14 cellular contexts compared by ENCODE assay signal in genomic region chr5:169602535-169602934, GRCh38. TPM values are rescaled to one million over a fixed set of nuclear protein-coding genes. Genes with fewer than 3 reads are reported as not detected.
DNase-seq lines count a peak whose midpoint lies in the region; ATAC-seq and TF ChIP-seq lines count a peak whose summit lies in the region.
"Had no signal": no experiment of that assay in that cellular context is flagged by ENCODE, and none has a peak within 500 bp of the region (broad histone marks: within the 10 kb centered on the region; RNA-seq: fewer than 3 reads in every experiment).

No MANE protein-coding gene starts in this region.

- DNase-seq in AG10803 (ENCODE audit: low read depth) (peak; percentile 34), IMR-90 (peak; percentile 81), adipocyte (ENCODE audit: low read depth) (peak; percentile 18), foreskin fibroblast (peak; percentile 44 to 64), Right ventricle myocardium superior (no peak)
- no peak for DNase-seq in activated CD4-positive, alpha-beta T cell treated with anti-CD3 and anti-CD28 coated beads for 4 hours
- DNase-seq: ACHN, DMS 273 treated with DMSO at 0.1 percent for 48 hours, NCI-H1417 treated with DMSO at 0.1 percent for 48 hours, NCI-H2081, NCI-H524 had no signal

- BruUV-seq in IMR-90 (replicated peaks; lab: Mats Ljungman, UMichigan): no TSS peak

- H4K8ac ChIP-seq in IMR-90 (ENCODE audit: low read depth in 2 of 2, low read length in 2 of 2): no peak overlapping the region; a peak in 1 of 4 replicates

- dilution Hi-C loops in IMR-90 (cut with HindIII; ENCODE audit: low sequenced_read_pairs, unreplicated experiment): no loop called here

- no peak overlapping the region for H3K27ac ChIP-seq in IMR-90 (ENCODE audit: insufficient read depth, low read length)
- H3K27ac ChIP-seq: BLaER1 had no signal

- H4K91ac ChIP-seq in IMR-90 (ENCODE audit: insufficient read depth, low read depth, low read length): no peak overlapping the region

- H3K4me2 ChIP-seq in IMR-90 (ENCODE audit: low read depth, low read length): no peak overlapping the region; the same call in 1 of the 2 replicates
- H3K4me2 ChIP-seq: BLaER1 had no signal

- no peak overlapping the region for H3K23ac ChIP-seq in IMR-90 (ENCODE audit: low read depth, low read length)

- H3K4ac ChIP-seq in IMR-90 (ENCODE audit: low read depth, low read length): no peak overlapping the region

- H3K4me3 ChIP-seq in AG10803 (ENCODE audit: low read length) (no peak overlapping the region), IMR-90 (ENCODE audit: insufficient read depth, low read depth, low read length) (no peak overlapping the region), adipocyte (ENCODE audit: low read length) (no peak overlapping the region), foreskin fibroblast (ENCODE audit: low read depth in 1 of 2, low read length in 2 of 2) (no peak overlapping the region)
- H3K4me3 ChIP-seq: BLaER1 had no signal

- no peak overlapping the region for H2BK120ac ChIP-seq in IMR-90 (ENCODE audit: low read depth, low read length)

- no peak overlapping the region for H3K56ac ChIP-seq in IMR-90 (ENCODE audit: extremely low read depth, insufficient read depth, low read length)

- no peak overlapping the region for H2AK5ac ChIP-seq in IMR-90 (ENCODE audit: low read depth, low read length)

- no peak overlapping the region for H2AK9ac ChIP-seq in IMR-90 (replicated peaks; ENCODE audit: low read depth, low read length, poor library complexity)

- H4K5ac ChIP-seq in IMR-90 (ENCODE audit: low read depth, low read length): peak overlapping the region; percentile 17; the same call in 1 of the 2 replicates

- peak; percentile 79 for ATAC-seq in IMR-90 (ENCODE audit: low read depth)
- no peak for ATAC-seq in GM21723 (IDR thresholded peaks at IDR 0.05; ENCODE audit: unreplicated experiment)
- no peak for ATAC-seq in GM19467 (IDR thresholded peaks at IDR 0.05; ENCODE audit: unreplicated experiment)
- no peak for ATAC-seq in Right ventricle myocardium superior (ENCODE audit: poor library complexity)

- CTCF ChIA-PET in IMR-90 (lab: Yijun Ruan, JAX): no interaction called here

- intact Hi-C loops in IMR-90 (cut with micrococcal nuclease): no loop called here
- intact Hi-C loops in Right ventricle myocardium superior (cut with DNase I): no loop called here

- H3K27me3 ChIP-seq in IMR-90 (ENCODE audit: control insufficient read depth, insufficient read depth, low read length): no peaks in the 10 kb centered on the region
- H3K27me3 ChIP-seq in adipocyte (replicated peaks; ENCODE audit: control insufficient read depth, insufficient read depth, low read length): no peaks in the 10 kb centered on the region
- H3K27me3 ChIP-seq: BLaER1 had no signal

- no peak for TF ChIP-seq RAD21 in IMR-90 (IDR thresholded peaks at IDR 0.05; ENCODE audit: low read length)

- no peak overlapping the region for H2AFZ ChIP-seq in IMR-90 (replicated peaks; ENCODE audit: low read length, poor library complexity)

- in situ Hi-C loops in IMR-90 (cut with MboI; ENCODE audit: low sequenced_read_pairs): no loop called here

- TF ChIP-seq CTCF in AG10803 (conservative IDR thresholded peaks at IDR 0.05; ENCODE audit: low read length): no peak
- no peak for TF ChIP-seq CTCF in IMR-90 (conservative IDR thresholded peaks at IDR 0.05; ENCODE audit: low read depth, low read length)
- TF ChIP-seq CTCF in foreskin fibroblast (IDR thresholded peaks at IDR 0.05; ENCODE audit: low read depth, low read length): no peak

- H2BK5ac ChIP-seq in IMR-90 (ENCODE audit: low read depth, low read length, poor library complexity, severe bottlenecking): peak overlapping the region; percentile 71

- H3K18ac ChIP-seq in IMR-90 (ENCODE audit: low read depth, low read length): no peak overlapping the region; the same call in 1 of the 2 replicates

- H3K36me3 ChIP-seq in IMR-90 (ENCODE audit: control insufficient read depth, insufficient read depth, low read length) (peaks cover 11% of the 10 kb centered on the region), adipocyte (ENCODE audit: control insufficient read depth, insufficient read depth, low read length, severe bottlenecking) (peaks cover 68% of the 10 kb centered on the region)

- 0 out of 2 replicates have a peak overlapping the region, but pooled peaks have one; percentile 71 for H3K14ac ChIP-seq in IMR-90 (replicated peaks; ENCODE audit: low read depth, low read length)

- no peaks in the 10 kb centered on the region for H4K20me1 ChIP-seq in IMR-90 (ENCODE audit: insufficient read depth, low read length)
- H4K20me1 ChIP-seq: BLaER1 had no signal

- POLR2A ChIA-PET in IMR-90 (lab: Charles Lee; ENCODE audit: unreplicated experiment): no interaction called here

- TF ChIP-seq POLR2A in IMR-90 (IDR thresholded peaks at IDR 0.05; ENCODE audit: low read depth, low read length): no peak

- H3K4me1 ChIP-seq in IMR-90 (ENCODE audit: control insufficient read depth, insufficient read depth, low read length) (peaks cover 5% of the 10 kb centered on the region), adipocyte (ENCODE audit: control insufficient read depth, insufficient read depth, low read length) (peaks cover 6% of the 10 kb centered on the region)
- H3K4me1 ChIP-seq: BLaER1 had no signal

- H2BK20ac ChIP-seq in IMR-90 (ENCODE audit: low read depth, low read length): no peak overlapping the region

- H3K9ac ChIP-seq in IMR-90 (ENCODE audit: low read depth, low read length) (no peak overlapping the region), adipocyte (ENCODE audit: low read length) (no peak overlapping the region)
- H3K9ac ChIP-seq: BLaER1 had no signal

- H3K79me1 ChIP-seq in IMR-90 (ENCODE audit: low read depth in 1 of 2, low read length in 2 of 2): peaks cover 2 to 4% of the 10 kb centered on the region in 2 experiments; a peak in 3 of 4 replicates

- H3K9me3 ChIP-seq in IMR-90 (ENCODE audit: control insufficient read depth, insufficient read depth, low read length) (no peaks in the 10 kb centered on the region), adipocyte (ENCODE audit: control insufficient read depth, low read length) (no peaks in the 10 kb centered on the region)
- H3K9me3 ChIP-seq: BLaER1 had no signal

- H2BK15ac ChIP-seq in IMR-90 (ENCODE audit: low read depth, low read length): no peak overlapping the region

- no peaks in the 10 kb centered on the region for H3K9me1 ChIP-seq in IMR-90 (ENCODE audit: insufficient read depth, low read length)

TF ChIP-seq in IMR-90, 13 proteins besides CTCF, POLR2A, EP300 and RAD21:
- TF ChIP-seq SMC3 (IDR thresholded peaks at IDR 0.05; ENCODE audit: low read depth, low read length) (no peak), CEBPB (IDR thresholded peaks at IDR 0.05; ENCODE audit: low read depth, low read length) (no peak), BHLHE40 (IDR thresholded peaks at IDR 0.05; ENCODE audit: low read depth, low read length) (no peak), RFX5 (IDR thresholded peaks at IDR 0.05; ENCODE audit: low read depth, low read length) (no peak), ELK1 (IDR thresholded peaks at IDR 0.05; ENCODE audit: borderline replicate concordance, low read depth, low read length) (no peak), FOS (IDR thresholded peaks at IDR 0.05; ENCODE audit: low read depth, low read length) (no peak), MAFK (IDR thresholded peaks at IDR 0.05; ENCODE audit: low read depth, low read length) (no peak), NFE2L2 (IDR thresholded peaks at IDR 0.05; ENCODE audit: low read depth, low read length) (no peak), MXI1 (IDR thresholded peaks at IDR 0.05; ENCODE audit: borderline replicate concordance, low read depth, low read length) (no peak), CHD1 (IDR thresholded peaks at IDR 0.05; ENCODE audit: low read depth, low read length) (no peak)
TF ChIP-seq in IMR-90: peak in this region for 0.

RNA-seq across cellular contexts. Expression of gene SPDL1, which starts 19.0 kb away (rescaled TPM):
- total RNA-seq in IMR-90 (2012; rRNA removed) (18.8 and 48.6 TPM in 2 replicates), Right ventricle myocardium superior (3.4 TPM)
- polyA plus RNA-seq in IMR-90 (2012; rRNA removed): 23.9 and 29.4 TPM in 2 replicates
- 1.5 and 4.1 TPM in 2 replicates for polyA plus RNA-seq in IMR-90 (2012; cell fraction: cytosol; rRNA removed)
- polyA plus RNA-seq in IMR-90 (2012; cell fraction: nucleus; rRNA removed; ENCODE audit: low replicate concordance): 3.0 and 23.3 TPM in 2 replicates

RNA-seq across cellular contexts. Expression of gene DOCK2, which starts 34.5 kb away (rescaled TPM):
- total RNA-seq in IMR-90 (2012; rRNA removed) (1.4 and 3.0 TPM in 2 replicates), Right ventricle myocardium superior (6.3 TPM)
- polyA plus RNA-seq in IMR-90 (2012; rRNA removed): 0.47 and 0.72 TPM in 2 replicates
- polyA plus RNA-seq in IMR-90 (2012; cell fraction: cytosol; rRNA removed): 0.25 and 0.32 TPM in 2 replicates
- polyA plus RNA-seq in IMR-90 (2012; cell fraction: nucleus; rRNA removed; ENCODE audit: low replicate concordance): 0.51 and 0.87 TPM in 2 replicates

Comparison
In these comparisons a context has a peak if more than half of its experiments do, and no peak if none do; other contexts are left out.
1. DNase-seq: peak in AG10803 (single experiment), IMR-90 (single experiment), adipocyte (single experiment) and foreskin fibroblast (2 of 2); none in Right ventricle myocardium superior (single experiment) and activated CD4-positive, alpha-beta T cell treated with anti-CD3 and anti-CD28 coated beads for 4 hours (0 of 2).